Comparison of ENCODE assay signal across 9 cellular contexts in genomic region chr22:20206709-20207215, GRCh38. TPM values are rescaled to one million over a fixed set of nuclear protein-coding genes. Genes with fewer than 3 reads are reported as not detected.
DNase-seq lines count a peak whose midpoint lies in the region; ATAC-seq and TF ChIP-seq lines count a peak whose summit lies in the region.
"Had no signal": no experiment of that assay in that cellular context is flagged by ENCODE, and none has a peak within 500 bp of the region (broad histone marks: within the 10 kb centered on the region; RNA-seq: fewer than 3 reads in every experiment).

No MANE protein-coding gene starts in this region.

- DNase-seq in MCF 10A (ENCODE audit: unreplicated experiment) (peak; percentile 27), mucosa of descending colon (peak; percentile 31 to 67 (median 54)), NCI-H526 treated with DMSO at 0.1 percent for 48 hours (lab: John Stamatoyannopoulos, UW) (no peak), COLO668 (lab: John Stamatoyannopoulos, UW; ENCODE audit: unreplicated experiment) (no peak), kidney glomerular epithelial cell (lab: John Stamatoyannopoulos, UW) (no peak), NCI-H526 (lab: John Stamatoyannopoulos, UW) (no peak)

- peak overlapping the region; percentile 86 for H3K4me3 Mint-ChIP-seq in MCF 10A (ENCODE audit: unreplicated experiment)

- H3K4me1 Mint-ChIP-seq in MCF 10A (ENCODE audit: insufficient read depth, unreplicated experiment): peaks cover 14% of the 10 kb centered on the region

- no peaks in the 10 kb centered on the region for H3K9me3 ChIP-seq in mucosa of descending colon

- CTCF ChIA-PET in MCF 10A (lab: Yijun Ruan, JAX): interaction anchor here (0.8 kb wide), 1 partner anchor 15 kb away, joined by 4 read pairs; no protein-coding TSS in a partner anchor

- TF ChIP-seq CTCF in LNCAP (IDR thresholded peaks at IDR 0.05) (peak; percentile 13; the same call in 1 of the 2 replicates), MCF 10A (IDR thresholded peaks at IDR 0.05; ENCODE audit: unreplicated experiment) (no peak), mucosa of descending colon (IDR thresholded peaks at IDR 0.05) (no peak)

- intact Hi-C loops in MCF 10A (cut with micrococcal nuclease) (no loop called here), mucosa of descending colon (cut with DNase I, micrococcal nuclease) (no loop called here)

- POLR2A ChIA-PET in MCF 10A (lab: Yijun Ruan, JAX): interaction anchor here (0.6 to 1.2 kb wide), 2 partner anchors 9 to 19 kb away, joined by 3 read pairs; no protein-coding TSS in a partner anchor

- H3K4me1 ChIP-seq in mucosa of descending colon (ENCODE audit: low read depth): peaks cover 5% of the 10 kb centered on the region

- H3K9me3 Mint-ChIP-seq in MCF 10A (ENCODE audit: unreplicated experiment): no peaks in the 10 kb centered on the region

- peak overlapping the region; percentile 14 for H3K4me3 ChIP-seq in mucosa of descending colon

- H3K27ac Mint-ChIP-seq in MCF 10A (ENCODE audit: low read depth, unreplicated experiment): peak overlapping the region; percentile 91

- no TSS peak for BruUV-seq in MCF 10A (replicated peaks; lab: Mats Ljungman, UMichigan)

- H3K36me3 Mint-ChIP-seq in MCF 10A (ENCODE audit: insufficient read depth, unreplicated experiment): no peaks in the 10 kb centered on the region

- H3K27me3 Mint-ChIP-seq in MCF 10A (ENCODE audit: insufficient read depth, unreplicated experiment): no peaks in the 10 kb centered on the region

- H3K36me3 ChIP-seq in mucosa of descending colon (ENCODE audit: low read depth): no peaks in the 10 kb centered on the region

- ATAC-seq in GM19023 (IDR thresholded peaks at IDR 0.05; ENCODE audit: unreplicated experiment): peak; percentile 13
- peak; percentile 63 for ATAC-seq in mucosa of descending colon

RNA-seq across cellular contexts. Expression of gene CCDC188, which starts 55.9 kb away (rescaled TPM):
- total RNA-seq in MCF 10A (2022) (0.70 and 0.93 TPM in 2 replicates), mucosa of descending colon (under 1 TPM; 0.41 to 0.98 (median 0.65) TPM)
- total RNA-seq: activated CD8-positive, alpha-beta memory T cell treated with anti-CD3 and anti-CD28 coated beads for 36 hours had no signal

Comparison
In these comparisons a context has a peak if more than half of its experiments do, and no peak if none do; other contexts are left out.
1. DNase-seq: peak in MCF 10A (single experiment) and mucosa of descending colon (3 of 3); none in NCI-H526 treated with DMSO at 0.1 percent for 48 hours (single experiment), COLO668 (single experiment), kidney glomerular epithelial cell (single experiment) and NCI-H526 (0 of 2).